ENCODE assay signal across 8 cellular contexts in genomic region chr11:123261345-123262106, GRCh38.
DNase-seq lines count a peak whose midpoint lies in the region; ATAC-seq and TF ChIP-seq lines count a peak whose summit lies in the region.

No MANE protein-coding gene starts in this region.

- TF ChIP-seq CTCF in left ventricle myocardium inferior (IDR thresholded peaks at IDR 0.05; ENCODE audit: borderline replicate concordance), result peak; percentile 96

- H3K9ac ChIP-seq in adipocyte (ENCODE audit: low read length), result peak overlapping the region; percentile 79

- H3K9me3 ChIP-seq in adipocyte (ENCODE audit: control insufficient read depth, low read length), result no peaks in the 10 kb centered on the region
- no peaks in the 10 kb centered on the region for H3K9me3 ChIP-seq in left ventricle myocardium inferior (replicated peaks)

- H3K4me3 ChIP-seq in adipocyte (ENCODE audit: low read length), result peak overlapping the region; percentile 77
- H3K4me3 ChIP-seq in left ventricle myocardium inferior, result peak overlapping the region; percentile 47

- peaks cover 13% of the 10 kb centered on the region for H3K4me1 ChIP-seq in adipocyte (ENCODE audit: control insufficient read depth, insufficient read depth, low read length)
- peaks cover 10% of the 10 kb centered on the region for H3K4me1 ChIP-seq in left ventricle myocardium inferior

- in situ Hi-C loops in ACHN (cut with HindIII; ENCODE audit: low pct_ligation_motif_present, low pct_unique_long_range_greater_than_20kb, low sequenced_read_pairs), result loop anchor here (10.0 kb wide), 1 partner anchor 157 kb away; no protein-coding TSS in a partner anchor

- H3K36me3 ChIP-seq in adipocyte (ENCODE audit: control insufficient read depth, insufficient read depth, low read length, severe bottlenecking), result no peaks in the 10 kb centered on the region
- H3K36me3 ChIP-seq in left ventricle myocardium inferior, result no peaks in the 10 kb centered on the region

- DNase-seq in ACHN (peak; percentile 75), Kasumi-1 (lab: John Stamatoyannopoulos, UW) (peak; percentile 51 to 52), T follicular helper cell (ENCODE audit: low read depth) (peak; percentile 22), adipocyte (ENCODE audit: low read depth) (peak; percentile 91), left ventricle myocardium inferior (peak; percentile 82), pulmonary artery endothelial cell (ENCODE audit: low read depth, low spot score) (peak; percentile 10)

- ATAC-seq in GM18867 (IDR thresholded peaks at IDR 0.05; ENCODE audit: unreplicated experiment) (peak; percentile 83), HG02973 (IDR thresholded peaks at IDR 0.05; ENCODE audit: unreplicated experiment) (no peak)

- intact Hi-C loops in left ventricle myocardium inferior (cut with micrococcal nuclease), result no loop called here

- H3K27ac ChIP-seq in left ventricle myocardium inferior (replicated peaks), result no peak overlapping the region

- no peaks in the 10 kb centered on the region for H3K27me3 ChIP-seq in adipocyte (replicated peaks; ENCODE audit: control insufficient read depth, insufficient read depth, low read length)
- H3K27me3 ChIP-seq in left ventricle myocardium inferior (ENCODE audit: low read depth), result peaks cover 64% of the 10 kb centered on the region

Comparison
In these comparisons a context has a peak if more than half of its experiments do, and no peak if none do; other contexts are left out.
1. DNase-seq: peak in every context shown above with its lines; median percentile 91 in adipocyte; 82 in left ventricle myocardium inferior; 75 in ACHN; 52 in Kasumi-1; 22 in T follicular helper cell; 10 in pulmonary artery endothelial cell.